In genomic region chr1:75785964-75786853, GRCh38 we compare ENCODE assay signal across 8 cellular contexts. TPM values are rescaled to one million over a fixed set of nuclear protein-coding genes. Genes with fewer than 3 reads are reported as not detected.
DNase-seq lines count a peak whose midpoint lies in the region; ATAC-seq and TF ChIP-seq lines count a peak whose summit lies in the region.

Gene RABGGTB, plus strand, starts transcription at chr1:75786256. Its CDS starts 16 bp downstream, at chr1:75786272.

- TF ChIP-seq CTCF in WERI-Rb-1 (IDR thresholded peaks at IDR 0.05; ENCODE audit: low read depth, low read length) (no peak), mammary epithelial cell (conservative IDR thresholded peaks at IDR 0.05 in 1 of 2, IDR thresholded peaks at IDR 0.05 in 1 of 2; ENCODE audit: extremely low read depth in 1 of 2, insufficient read depth in 1 of 2, low read depth in 1 of 2, low read length in 2 of 2) (no peak)

- in situ Hi-C loops in ACHN (cut with HindIII; ENCODE audit: low pct_ligation_motif_present, low pct_unique_long_range_greater_than_20kb, low sequenced_read_pairs): no loop called here
- in situ Hi-C loops in mammary epithelial cell (cut with MboI; ENCODE audit: low sequenced_read_pairs in 2 of 2): loop anchor here in 1 of 2 donors (10.0 kb wide), 1 partner anchor 61 kb away; the partner anchor contains the start of gene ACADM

- H3K4me3 ChIP-seq in WERI-Rb-1 (ENCODE audit: low read depth, low read length) (peak within 1 kb of the TSS; percentile 91), mammary epithelial cell (replicated peaks in 1 of 3; ENCODE audit: insufficient read depth in 1 of 3, low read depth in 2 of 3, low read length in 3 of 3) (peak within 1 kb of the TSS; percentile 63 to 99 (median 95)), iPS-20b (ENCODE audit: low read length) (peak within 1 kb of the TSS; percentile 99), skin epidermis (peak within 1 kb of the TSS; percentile 53 to 80 (median 64))

- peak within 1 kb of the TSS; percentile 92 for H3K9ac ChIP-seq in mammary epithelial cell (ENCODE audit: insufficient read depth, low read length)
- H3K9ac ChIP-seq in iPS-20b (ENCODE audit: low read depth, low read length): peak within 1 kb of the TSS; percentile 98

- H3K36me3 ChIP-seq in WERI-Rb-1 (peaks cover 42% of the 10 kb centered on the region), mammary epithelial cell (ENCODE audit: insufficient read depth, low read length) (peaks cover 19% of the 10 kb centered on the region), iPS-20b (ENCODE audit: insufficient read depth, low read depth, low read length) (peaks cover 42% of the 10 kb centered on the region)

- H3K9me3 ChIP-seq in WERI-Rb-1 (ENCODE audit: severe bottlenecking) (no peaks in the 10 kb centered on the region), mammary epithelial cell (replicated peaks; ENCODE audit: insufficient read depth, low read length) (no peaks in the 10 kb centered on the region), iPS-20b (ENCODE audit: insufficient read depth, low read depth, low read length) (no peaks in the 10 kb centered on the region)

- peak within 1 kb of the TSS; percentile 89 for H2AFZ ChIP-seq in mammary epithelial cell (ENCODE audit: low read depth, low read length)

- H3K27ac ChIP-seq in WERI-Rb-1 (peak within 1 kb of the TSS; percentile 81), mammary epithelial cell (ENCODE audit: insufficient read depth, low read depth, low read length) (peak within 1 kb of the TSS; percentile 73), iPS-20b (ENCODE audit: low read length) (peak within 1 kb of the TSS; percentile 77), skin epidermis (peak within 1 kb of the TSS; percentile 36 to 97 (median 86))

- CTCF ChIA-PET in mammary epithelial cell (lab: Charles Lee; ENCODE audit: low non-redundant PET): no interaction called here

- H3K27me3 ChIP-seq in WERI-Rb-1 (ENCODE audit: insufficient read depth, low read depth, severe bottlenecking): no peaks in the 10 kb centered on the region
- H3K27me3 ChIP-seq in mammary epithelial cell (ENCODE audit: insufficient read depth, low read length): no peaks in the 10 kb centered on the region
- no peaks in the 10 kb centered on the region for H3K27me3 ChIP-seq in iPS-20b (ENCODE audit: insufficient read depth, low read length)

- under 1% methylated on average over 28 of the region's 28 CpGs for WGBS in mammary epithelial cell (ENCODE audit: low coverage, missing lambda C conversion rate)

- H3K4me1 ChIP-seq in mammary epithelial cell (ENCODE audit: insufficient read depth, low read length): peaks cover 14% of the 10 kb centered on the region
- peaks cover 5% of the 10 kb centered on the region; the same call in 1 of the 2 replicates for H3K4me1 ChIP-seq in iPS-20b (ENCODE audit: insufficient read depth, low read length)

- peaks cover 52% of the 10 kb centered on the region for H3K79me2 ChIP-seq in mammary epithelial cell (ENCODE audit: insufficient read depth, low read length)

- H3K4me2 ChIP-seq in mammary epithelial cell (ENCODE audit: insufficient read depth, low read depth, low read length): peak within 1 kb of the TSS; percentile 89

- dilution Hi-C loops in mammary epithelial cell (cut with HindIII; ENCODE audit: low sequenced_read_pairs): no loop called here

- DNase-seq in ACHN: peak; percentile 94
- peak; percentile 97 for DNase-seq in NCI-H2227 (lab: John Stamatoyannopoulos, UW; ENCODE audit: unreplicated experiment)
- peak; percentile 96 for DNase-seq in WERI-Rb-1
- peak; percentile 91 for DNase-seq in mammary epithelial cell

- ATAC-seq in GM18873 (IDR thresholded peaks at IDR 0.05; ENCODE audit: low FRiP score, unreplicated experiment) (peak; percentile 75), HG03139 (IDR thresholded peaks at IDR 0.05; ENCODE audit: unreplicated experiment) (peak; percentile 71)

- BruUV-seq in mammary epithelial cell (replicated peaks; lab: Mats Ljungman, UMichigan): TSS peak; percentile 70

- H4K20me1 ChIP-seq in mammary epithelial cell (ENCODE audit: insufficient read depth, low read length): peaks cover 2% of the 10 kb centered on the region

- intact Hi-C loops in mammary epithelial cell (cut with micrococcal nuclease): loop anchor here (1.0 to 10.0 kb wide), 4 partner anchors 15 to 151 kb away; partner anchors contain the start of gene ACADM

RNA-seq across cellular contexts. Expression of gene RABGGTB, which starts in this region (rescaled TPM):
- total RNA-seq in mammary epithelial cell: 100 to 1,000 TPM in 1 of 2 donors, 10 to 100 TPM in 1; 77.7 to 107 TPM
- 42.8 TPM for polyA plus RNA-seq in mammary epithelial cell
- polyA minus RNA-seq in mammary epithelial cell: 75.1 TPM

Comparison
In these comparisons a context has a peak if more than half of its experiments do, and no peak if none do; other contexts are left out.
1. Peak in every context shown above with its lines: DNase-seq, ATAC-seq, H3K4me3 ChIP-seq and H3K27ac ChIP-seq.